8 cellular contexts compared by ENCODE assay signal in the genomic region with DNA sequence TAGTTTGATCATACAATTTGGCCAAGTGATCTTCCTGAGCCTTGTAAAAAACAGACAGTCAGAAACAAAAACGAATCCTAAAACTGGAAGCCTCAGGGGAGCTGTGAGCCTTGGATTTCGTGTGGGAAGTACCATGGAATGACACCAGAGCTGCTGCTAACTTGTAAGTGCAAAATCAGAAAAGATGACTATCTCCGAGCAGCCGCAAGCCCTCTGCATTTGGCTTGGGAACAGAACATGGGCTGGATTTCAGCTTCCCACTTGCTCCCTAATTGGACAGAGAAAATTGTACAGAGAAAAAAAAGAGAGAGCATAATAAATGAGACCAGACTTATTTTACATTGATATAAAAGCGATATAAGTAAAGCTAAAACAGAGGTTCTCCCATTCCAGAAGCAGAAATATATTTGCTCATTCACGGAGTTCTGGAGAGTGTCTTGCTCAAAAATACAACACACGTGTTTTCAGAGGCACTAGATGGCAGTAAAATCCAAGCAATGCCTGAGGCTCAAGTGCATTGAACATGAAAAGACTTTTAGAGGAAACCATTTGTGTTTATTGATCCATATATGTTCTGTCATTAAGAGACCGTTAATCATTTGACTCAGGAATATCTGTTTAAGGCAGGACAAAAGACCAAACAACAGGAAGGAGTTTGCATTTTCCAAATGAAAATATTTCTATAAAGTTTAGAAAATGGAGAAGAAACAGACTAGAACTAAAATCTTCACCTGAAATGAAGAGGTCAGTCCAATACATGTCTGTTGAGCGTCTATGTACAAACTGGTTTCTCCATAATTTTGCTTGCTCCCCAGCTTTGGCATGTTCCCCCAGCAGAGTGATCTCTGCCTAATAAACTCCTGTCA.
DNase-seq lines count a peak whose midpoint lies in the region; ATAC-seq and TF ChIP-seq lines count a peak whose summit lies in the region.

No MANE protein-coding gene starts in this region.

- H3K27ac ChIP-seq in endodermal cell (ENCODE audit: low read depth, low read length), result no peak overlapping the region

- ATAC-seq in GM21723 (IDR thresholded peaks at IDR 0.05; ENCODE audit: unreplicated experiment) (no peak), HG03108 (IDR thresholded peaks at IDR 0.05; ENCODE audit: unreplicated experiment) (no peak)

- H3K27ac Mint-ChIP-seq in endodermal cell, result no peak overlapping the region
- no peak overlapping the region for H3K27ac Mint-ChIP-seq in T-helper 2 cell treated with Interferon-gamma antibody and Interleukin-4, amounts not matched to agents 5 μg/mL and 100 μg/mL, for 36 hours

- H3K4me1 ChIP-seq in endodermal cell (ENCODE audit: control insufficient read depth, insufficient read depth, low read length), result no peaks in the 10 kb centered on the region

- DNase-seq in NCI-H2081 (lab: John Stamatoyannopoulos, UW) (peak; percentile 35 to 56), NCI-H2081 treated with DMSO at 0.1 percent for 48 hours (lab: John Stamatoyannopoulos, UW) (no peak), NCI-H526 (lab: John Stamatoyannopoulos, UW) (peak; percentile 65 to 69), endodermal cell (no peak), non-pigmented ciliary epithelial cell (ENCODE audit: low read depth) (peak; percentile 11)
- DNase-seq in T-helper 2 cell treated with Interferon-gamma antibody and Interleukin-4, amounts not matched to agents 5 μg/mL and 100 μg/mL, for 36 hours (ENCODE audit: low spot score), result no peak

- H3K36me3 ChIP-seq in endodermal cell (ENCODE audit: control insufficient read depth, insufficient read depth, low read length), result no peaks in the 10 kb centered on the region

- H3K4me3 Mint-ChIP-seq in endodermal cell, result no peak overlapping the region
- H3K4me3 Mint-ChIP-seq in T-helper 2 cell treated with Interferon-gamma antibody and Interleukin-4, amounts not matched to agents 5 μg/mL and 100 μg/mL, for 36 hours, result no peak overlapping the region

- H3K27me3 Mint-ChIP-seq in endodermal cell (ENCODE audit: insufficient read depth), result no peaks in the 10 kb centered on the region
- no peaks in the 10 kb centered on the region for H3K27me3 Mint-ChIP-seq in T-helper 2 cell treated with Interferon-gamma antibody and Interleukin-4, amounts not matched to agents 5 μg/mL and 100 μg/mL, for 36 hours (ENCODE audit: low read depth)

- peaks cover 10% of the 10 kb centered on the region for H3K4me1 Mint-ChIP-seq in endodermal cell
- no peaks in the 10 kb centered on the region for H3K4me1 Mint-ChIP-seq in T-helper 2 cell treated with Interferon-gamma antibody and Interleukin-4, amounts not matched to agents 5 μg/mL and 100 μg/mL, for 36 hours (ENCODE audit: low read depth)

- H3K9me3 ChIP-seq in endodermal cell (ENCODE audit: control insufficient read depth, low read length), result no peaks in the 10 kb centered on the region

- no peaks in the 10 kb centered on the region for H3K27me3 ChIP-seq in endodermal cell (ENCODE audit: control insufficient read depth, insufficient read depth, low read length, poor library complexity, severe bottlenecking)

- peaks cover 1% of the 10 kb centered on the region for H3K9me3 Mint-ChIP-seq in endodermal cell
- H3K9me3 Mint-ChIP-seq in T-helper 2 cell treated with Interferon-gamma antibody and Interleukin-4, amounts not matched to agents 5 μg/mL and 100 μg/mL, for 36 hours, result no peaks in the 10 kb centered on the region

- H3K36me3 Mint-ChIP-seq in endodermal cell (ENCODE audit: low read depth), result no peaks in the 10 kb centered on the region
- no peaks in the 10 kb centered on the region for H3K36me3 Mint-ChIP-seq in T-helper 2 cell treated with Interferon-gamma antibody and Interleukin-4, amounts not matched to agents 5 μg/mL and 100 μg/mL, for 36 hours (ENCODE audit: low read depth)

- 56 to 65% methylated on average over 7 to 9 of the region's 9 CpGs for WGBS in endodermal cell (ENCODE audit: insufficient coverage in 1 of 2, insufficient read length in 1 of 2), 2 experiments

- H3K9ac ChIP-seq in endodermal cell (ENCODE audit: extremely low read depth, low read length, poor library complexity, severe bottlenecking), result no peak overlapping the region

- no peak overlapping the region for H3K4me3 ChIP-seq in endodermal cell (ENCODE audit: low read length)

- peak; percentile 72 for TF ChIP-seq CTCF in endodermal cell (conservative IDR thresholded peaks at IDR 0.05)

Comparison
In these comparisons a context has a peak if more than half of its experiments do, and no peak if none do; other contexts are left out.
1. DNase-seq: peak in NCI-H2081 (2 of 2), NCI-H526 (2 of 2) and non-pigmented ciliary epithelial cell (single experiment); none in NCI-H2081 treated with DMSO at 0.1 percent for 48 hours (single experiment), endodermal cell (single experiment) and T-helper 2 cell treated with Interferon-gamma antibody and Interleukin-4, amounts not matched to agents 5 μg/mL and 100 μg/mL, for 36 hours (single experiment).